19 cellular contexts compared by ENCODE assay signal in genomic region chr12:132352896-132353800, GRCh38. TPM values are rescaled to one million over a fixed set of nuclear protein-coding genes. Genes with fewer than 3 reads are reported as not detected.
A peak's percentile ranks its signal among the peaks of the same experiment; 100 is the strongest.
DNase-seq lines count a peak whose midpoint lies in the region; ATAC-seq and TF ChIP-seq lines count a peak whose summit lies in the region.
"Had no signal": no experiment of that assay in that cellular context is flagged by ENCODE, and none has a peak within 500 bp of the region (broad histone marks: within the 10 kb centered on the region; RNA-seq: fewer than 3 reads in every experiment).

No MANE protein-coding gene starts in this region.

- TF ChIP-seq CTCF in WERI-Rb-1 (IDR thresholded peaks at IDR 0.05; ENCODE audit: low read depth, low read length) (no peak), omental fat pad (IDR thresholded peaks at IDR 0.05) (no peak)

- no peaks in the 10 kb centered on the region for H3K4me1 ChIP-seq in aorta (ENCODE audit: control insufficient read depth in 1 of 2, insufficient read depth in 2 of 2, low read length in 2 of 2)
- H3K4me1 ChIP-seq: Caco-2 had no signal

- no peaks in the 10 kb centered on the region for H3K9me3 Mint-ChIP-seq in activated naive CD4-positive, alpha-beta T cell treated with anti-CD3 and anti-CD28 coated beads, Interleukin-2, amount 50 U/mL, for 72 hours

- H3K4me3 ChIP-seq in WERI-Rb-1 (ENCODE audit: low read depth, low read length): peak overlapping the region; percentile 16; the same call in 1 of the 2 replicates
- no peak overlapping the region for H3K4me3 ChIP-seq in aorta (ENCODE audit: low read length in 2 of 2)
- H3K4me3 ChIP-seq: GM12878 had no signal

- H3K36me3 Mint-ChIP-seq in activated naive CD4-positive, alpha-beta T cell treated with anti-CD3 and anti-CD28 coated beads, Interleukin-2, amount 50 U/mL, for 72 hours: no peaks in the 10 kb centered on the region
- H3K36me3 Mint-ChIP-seq: CD14-positive monocyte had no signal

- WGBS in aorta, 2 donors: 62 to 63% methylated on average over 42 of the region's 42 CpGs

- H3K27ac Mint-ChIP-seq in activated naive CD4-positive, alpha-beta T cell treated with anti-CD3 and anti-CD28 coated beads, Interleukin-2, amount 50 U/mL, for 72 hours: no peak overlapping the region

- H3K27me3 ChIP-seq in WERI-Rb-1 (ENCODE audit: insufficient read depth, low read depth, severe bottlenecking): no peaks in the 10 kb centered on the region
- H3K27me3 ChIP-seq in aorta (ENCODE audit: control insufficient read depth in 1 of 2, insufficient read depth in 2 of 2, low read length in 1 of 2): no peaks in the 10 kb centered on the region

- H3K9me3 ChIP-seq in WERI-Rb-1 (ENCODE audit: severe bottlenecking): peaks cover 2% of the 10 kb centered on the region
- no peaks in the 10 kb centered on the region for H3K9me3 ChIP-seq in aorta (ENCODE audit: control insufficient read depth, low read length)

- intact Hi-C loops in aorta (cut with DNase I): no loop called here

- DNase-seq in activated naive CD4-positive, alpha-beta T cell treated with anti-CD3 and anti-CD28 coated beads, Interleukin-2, amount 50 U/mL, for 16 hours: peak; percentile 4
- no peak for DNase-seq in activated naive CD4-positive, alpha-beta T cell treated with anti-CD3 and anti-CD28 coated beads, Interleukin-2, amount 50 U/mL, for 72 hours (ENCODE audit: low spot score in 2 of 2)
- peak; percentile 81 for DNase-seq in WERI-Rb-1
- peak; percentile 39 for DNase-seq in iPS-NIHi7 (ENCODE audit: extremely low spot score)
- DNase-seq in aorta: peak; percentile 29 to 67
- DNase-seq in omental fat pad (ENCODE audit: low spot score): no peak
- no peak for DNase-seq in T-helper 1 cell
- no peak for DNase-seq in T-helper 2 cell
- DNase-seq: Caco-2, DMS53, MV-4-11, NCI-H1436, NCI-H2081, NCI-H510A treated with DMSO at 0.1 percent for 48 hours, OCI-M1, RPMI8226 had no signal

- peak overlapping the region; percentile 82 for H3K27ac ChIP-seq in WERI-Rb-1
- H3K27ac ChIP-seq in aorta (ENCODE audit: low read depth in 1 of 2, low read length in 2 of 2): no peak overlapping the region

- no peak for ATAC-seq in activated naive CD4-positive, alpha-beta T cell treated with anti-CD3 and anti-CD28 coated beads, Interleukin-2, amount 50 U/mL, for 72 hours
- ATAC-seq in aorta (ENCODE audit: low FRiP score) (no peak), omental fat pad (ENCODE audit: low FRiP score) (no peak)
- ATAC-seq: GM12878 had no signal

- H3K36me3 ChIP-seq in WERI-Rb-1 (no peaks in the 10 kb centered on the region), aorta (ENCODE audit: control insufficient read depth in 1 of 2, insufficient read depth in 2 of 2, low read length in 1 of 2) (no peaks in the 10 kb centered on the region)

RNA-seq across cellular contexts. Expression of gene GALNT9, which starts 23.8 kb away (rescaled TPM):
- under 1 TPM in 1 of 2 donors, not detected in 1; 0.41 TPM for total RNA-seq in activated naive CD4-positive, alpha-beta T cell treated with anti-CD3 and anti-CD28 coated beads, Interleukin-2, amount 50 U/mL, for 72 hours
- under 1 TPM; 0.62 to 0.84 TPM for total RNA-seq in aorta
- polyA plus RNA-seq in aorta: not detected
- 10 to 100 TPM in 3 of 4 donors, not detected in 1; 10.9 to 52.7 (median 36.7) TPM for total RNA-seq in omental fat pad
- total RNA-seq: GM12878, HT1080 had no signal
- polyA plus RNA-seq: CD14-positive monocyte had no signal

Comparison
In these comparisons a context has a peak if more than half of its experiments do, and no peak if none do; other contexts are left out.
1. DNase-seq: peak in activated naive CD4-positive, alpha-beta T cell treated with anti-CD3 and anti-CD28 coated beads, Interleukin-2, amount 50 U/mL, for 16 hours (single experiment), WERI-Rb-1 (single experiment), iPS-NIHi7 (single experiment) and aorta (2 of 2); none in activated naive CD4-positive, alpha-beta T cell treated with anti-CD3 and anti-CD28 coated beads, Interleukin-2, amount 50 U/mL, for 72 hours (0 of 2), omental fat pad (single experiment), T-helper 1 cell (0 of 5) and T-helper 2 cell (0 of 5).